In the genomic region with DNA sequence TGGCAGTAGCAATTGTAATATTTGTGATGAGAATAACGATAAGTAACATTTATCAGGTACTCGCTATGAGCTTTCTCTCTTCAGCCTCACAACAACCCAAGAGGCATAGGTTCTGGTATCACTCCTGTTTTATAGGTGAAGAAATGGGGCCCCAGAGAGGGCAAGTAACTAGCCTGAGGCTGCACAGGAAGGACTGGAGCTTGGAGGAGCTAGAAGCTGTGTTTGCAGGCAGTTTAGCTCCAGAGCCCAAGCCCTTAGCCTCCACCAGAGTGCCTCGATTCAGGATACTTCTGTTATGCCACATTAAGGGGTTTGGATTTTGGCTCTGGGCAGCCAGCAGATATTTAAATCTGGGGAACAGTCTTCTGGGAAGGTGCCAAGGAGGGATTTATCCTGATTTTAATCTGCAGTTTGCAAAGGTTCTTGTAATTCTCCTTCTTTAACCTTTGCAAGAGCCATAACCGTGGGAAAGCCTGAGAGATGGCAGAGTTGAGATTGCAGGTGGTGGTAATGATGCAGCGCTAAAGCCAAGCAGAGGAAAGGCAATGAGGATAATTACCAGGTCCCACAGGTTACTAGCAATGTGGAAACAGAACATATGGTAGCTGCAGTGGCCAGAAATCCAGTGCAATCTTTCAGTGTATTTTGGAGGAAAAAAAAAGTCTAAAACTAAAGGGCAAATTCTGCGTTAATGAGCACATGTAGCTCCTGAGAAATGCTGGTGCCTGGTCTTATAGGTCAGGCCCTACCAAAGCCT, we compare ENCODE assay signal across 19 cellular contexts. TPM values are rescaled to one million over a fixed set of nuclear protein-coding genes. Genes with fewer than 3 reads are reported as not detected.
DNase-seq lines count a peak whose midpoint lies in the region; ATAC-seq and TF ChIP-seq lines count a peak whose summit lies in the region.
"Had no signal": no experiment of that assay in that cellular context is flagged by ENCODE, and none has a peak within 500 bp of the region (broad histone marks: within the 10 kb centered on the region; RNA-seq: fewer than 3 reads in every experiment).

No MANE protein-coding gene starts in this region.

- no peak overlapping the region for H2AFZ ChIP-seq in H9 (ENCODE audit: low read length)

- no peaks in the 10 kb centered on the region for H3K23me2 ChIP-seq in H9 (ENCODE audit: insufficient read length, low read depth, low read length, poor library complexity, severe bottlenecking)

- H3K27me3 Mint-ChIP-seq in H9 (ENCODE audit: low read depth) = no peaks in the 10 kb centered on the region

- no peak overlapping the region for H2AK5ac ChIP-seq in H9 (ENCODE audit: insufficient read length, low read length)

- no peak overlapping the region; the same call in 1 of the 2 replicates for H3K14ac ChIP-seq in H9 (ENCODE audit: insufficient read depth, low read length)

- DNase-seq in NCI-H2171 treated with DMSO at 0.1 percent for 48 hours (lab: John Stamatoyannopoulos, UW) (peak; percentile 24), NCI-H2171 (lab: John Stamatoyannopoulos, UW) (no peak), D341Med (ENCODE audit: low spot score) (peak; percentile 34), NCI-H1694 treated with DMSO at 0.1 percent for 48 hours (lab: John Stamatoyannopoulos, UW) (peak; percentile 22), cerebellar cortex (ENCODE audit: low spot score) (peak; percentile 71), heart right ventricle (no peak), H9 (no peak), foreskin melanocyte (no peak)
- DNase-seq: AML-193; CD8-positive, alpha-beta T cell; DMS53; GF-D8; GOT3; NCI-H1092; NCI-H1436; NCI-H2029; NCI-H226; NCI-H510A treated with DMSO at 0.1 percent for 48 hours had no signal

- no peak for ATAC-seq in heart right ventricle
- ATAC-seq: CD8-positive, alpha-beta T cell had no signal

- no peak overlapping the region for H4K5ac ChIP-seq in H9 (ENCODE audit: insufficient read length, low read depth, low read length)

- 85 to 89% methylated on average over 6 of the region's 6 CpGs for WGBS in heart right ventricle, 2 donors
- no CpG with 5 or more reads among the region's 6 CpGs for WGBS in H9 (ENCODE audit: extremely low coverage, insufficient read length, low lambda C conversion rate)

- no peak overlapping the region for H2BK15ac ChIP-seq in H9 (ENCODE audit: low read depth, low read length)

- TF ChIP-seq CTCF in heart right ventricle (IDR thresholded peaks at IDR 0.05) (no peak), H9 (conservative IDR thresholded peaks at IDR 0.05) (no peak)

- no peak overlapping the region for H3K23ac ChIP-seq in H9 (ENCODE audit: insufficient read length, low read depth, low read length)

- H4K8ac ChIP-seq in H9 (replicated peaks; ENCODE audit: insufficient read length, low read depth, low read length) = no peak overlapping the region

- H3K4me3 ChIP-seq in heart right ventricle = no peak overlapping the region
- H3K4me3 ChIP-seq: SJSA1 had no signal

- H3K79me1 ChIP-seq in H9 (ENCODE audit: insufficient read depth, low read depth, low read length, poor library complexity, severe bottlenecking) = no peaks in the 10 kb centered on the region

- intact Hi-C loops in heart right ventricle (cut with DNase I) = loop anchor here in 1 of 10 donors (10.0 kb wide), 1 partner anchor 88 kb away; no protein-coding TSS in a partner anchor

- peaks cover 0 to 8% (median 0%) of the 10 kb centered on the region in 9 donors for H3K4me1 ChIP-seq in heart right ventricle
- H3K4me1 ChIP-seq in H9 (ENCODE audit: insufficient read depth, low read length) = no peaks in the 10 kb centered on the region
- H3K4me1 ChIP-seq: SJSA1 had no signal

- H4K20me1 ChIP-seq in H9 (ENCODE audit: control insufficient read depth, insufficient read depth, insufficient read length) = no peaks in the 10 kb centered on the region

- no peak overlapping the region for H4K91ac ChIP-seq in H9 (ENCODE audit: insufficient read length, low read depth, low read length)

- H3K4me1 Mint-ChIP-seq in H9 = no peaks in the 10 kb centered on the region; a peak in 1 of 4 replicates

- H3K4me2 ChIP-seq in H9 (ENCODE audit: insufficient read depth, insufficient read length, low read length) = no peak overlapping the region

- H3K27ac Mint-ChIP-seq in H9 = no peak overlapping the region; a peak in 1 of 7 replicates
- H3K27ac Mint-ChIP-seq: CD8-positive, alpha-beta T cell had no signal

- H3K4ac ChIP-seq in H9 (ENCODE audit: low read depth, low read length) = no peak overlapping the region

- no peaks in the 10 kb centered on the region for H3K9me3 Mint-ChIP-seq in H9
- H3K9me3 Mint-ChIP-seq: CD8-positive, alpha-beta T cell had no signal

- H3K36me3 Mint-ChIP-seq in H9 (ENCODE audit: insufficient read depth in 1 of 3, low read depth in 3 of 3) = peaks cover 4 to 15% (median 5%) of the 10 kb centered on the region in 3 experiments; a peak in 5 of 7 replicates
- H3K36me3 Mint-ChIP-seq: CD8-positive, alpha-beta T cell had no signal

- H2BK120ac ChIP-seq in H9 (ENCODE audit: low read depth, low read length, poor library complexity, severe bottlenecking) = no peak overlapping the region

- H2BK12ac ChIP-seq in H9 (ENCODE audit: insufficient read length, low read depth, low read length) = no peak overlapping the region

- H3K27ac ChIP-seq in heart right ventricle (no peak overlapping the region), H9 (ENCODE audit: insufficient read length, low read depth, low read length) (no peak overlapping the region)
- H3K27ac ChIP-seq: SJSA1 had no signal

- H3K9me3 ChIP-seq in heart right ventricle (no peaks in the 10 kb centered on the region), H9 (ENCODE audit: control insufficient read depth, low read depth, low read length) (no peaks in the 10 kb centered on the region)
- H3K9me3 ChIP-seq: SJSA1 had no signal

- H2BK5ac ChIP-seq in H9 (ENCODE audit: insufficient read length, low read length) = no peak overlapping the region

- H2BK20ac ChIP-seq in H9 (ENCODE audit: low read depth, low read length, poor library complexity, severe bottlenecking) = no peak overlapping the region

- H3T11ph ChIP-seq in H9 (ENCODE audit: low read length) = no peak overlapping the region

- H3K27me3 ChIP-seq in heart right ventricle = no peaks in the 10 kb centered on the region
- no peaks in the 10 kb centered on the region for H3K27me3 ChIP-seq in H9 (ENCODE audit: insufficient read depth, low read length)
- H3K27me3 ChIP-seq: SJSA1 had no signal

- H3K9ac ChIP-seq in H9 (ENCODE audit: extremely low read depth, insufficient read length, low read length) = no peak overlapping the region

- no peak overlapping the region for H3K4me3 Mint-ChIP-seq in H9
- H3K4me3 Mint-ChIP-seq: CD8-positive, alpha-beta T cell had no signal

- no peak overlapping the region for H3K18ac ChIP-seq in H9 (ENCODE audit: insufficient read length, low read depth, low read length)

- no peaks in the 10 kb centered on the region for H3K36me3 ChIP-seq in heart right ventricle
- H3K36me3 ChIP-seq: SJSA1 had no signal

- no peak overlapping the region for H3K56ac ChIP-seq in H9 (ENCODE audit: insufficient read length, low read depth, low read length)

- H3K79me2 ChIP-seq in H9 (ENCODE audit: insufficient read depth, low read length) = no peaks in the 10 kb centered on the region

RNA-seq across cellular contexts. Expression of a gene that starts 9.1 kb away (rescaled TPM):
- total RNA-seq in heart right ventricle (under 1 TPM; 0.06 to 0.74 (median 0.27) TPM), H9 (2021) (5.2 and 6.0 TPM in 2 replicates)
- under 1 TPM; 0.28 to 0.95 TPM for polyA plus RNA-seq in heart right ventricle
- total RNA-seq: CD8-positive, alpha-beta T cell had no signal

Comparison
In these comparisons a context has a peak if more than half of its experiments do, and no peak if none do; other contexts are left out.
1. DNase-seq: peak in NCI-H2171 treated with DMSO at 0.1 percent for 48 hours (single experiment), D341Med (single experiment), NCI-H1694 treated with DMSO at 0.1 percent for 48 hours (single experiment) and cerebellar cortex (single experiment); none in NCI-H2171 (single experiment), heart right ventricle (0 of 2), H9 (single experiment) and foreskin melanocyte (single experiment).